14 cellular contexts compared by ENCODE assay signal in genomic region chr2:189008555-189009312, GRCh38. TPM values are rescaled to one million over a fixed set of nuclear protein-coding genes. Genes with fewer than 3 reads are reported as not detected.
"Had no signal": no experiment of that assay in that cellular context is flagged by ENCODE, and none has a peak within 500 bp of the region (broad histone marks: within the 10 kb centered on the region; RNA-seq: fewer than 3 reads in every experiment).

No MANE protein-coding gene starts in this region.

- H3K27ac Mint-ChIP-seq: activated CD4-positive, alpha-beta memory T cell treated with anti-CD3 and anti-CD28 coated beads, Interleukin-2, amount 10 ng/mL, durations not matched to agents 7 days and 5 days; activated naive CD8-positive, alpha-beta T cell treated with anti-CD3 and anti-CD28 coated beads, Interleukin-2, amount 10 ng/mL, durations not matched to agents 7 days and 5 days; T-helper 2 cell treated with Interferon-gamma antibody and Interleukin-4, amounts not matched to agents 5 μg/mL and 100 μg/mL, for 36 hours had no signal

- DNase-seq: activated CD4-positive, alpha-beta memory T cell treated with anti-CD3 and anti-CD28 coated beads, Interleukin-2, amount 10 ng/mL, durations not matched to agents 7 days and 5 days; activated CD8-positive, alpha-beta memory T cell treated with anti-CD3 and anti-CD28 coated beads, Interleukin-2, amount 50 U/mL, for 4 hours; activated naive CD8-positive, alpha-beta T cell treated with anti-CD3 and anti-CD28 coated beads, Interleukin-2, amount 10 ng/mL, durations not matched to agents 7 days and 5 days; esophagus squamous epithelium; foreskin keratinocyte; left colon; posterior cingulate gyrus; small intestine had no signal

- H3K4me1 Mint-ChIP-seq: activated CD4-positive, alpha-beta memory T cell treated with anti-CD3 and anti-CD28 coated beads, Interleukin-2, amount 10 ng/mL, durations not matched to agents 7 days and 5 days; activated naive CD8-positive, alpha-beta T cell treated with anti-CD3 and anti-CD28 coated beads, Interleukin-2, amount 10 ng/mL, durations not matched to agents 7 days and 5 days had no signal

- H3K27me3 ChIP-seq: ascending aorta, esophagus squamous epithelium, foreskin keratinocyte, right atrium auricular region, tibial nerve had no signal

- H3K9me3 Mint-ChIP-seq: activated CD4-positive, alpha-beta memory T cell treated with anti-CD3 and anti-CD28 coated beads, Interleukin-2, amount 10 ng/mL, durations not matched to agents 7 days and 5 days; activated naive CD8-positive, alpha-beta T cell treated with anti-CD3 and anti-CD28 coated beads, Interleukin-2, amount 10 ng/mL, durations not matched to agents 7 days and 5 days; T-helper 2 cell treated with Interferon-gamma antibody and Interleukin-4, amounts not matched to agents 5 μg/mL and 100 μg/mL, for 36 hours had no signal

- H3K27ac ChIP-seq: ascending aorta, foreskin keratinocyte, right atrium auricular region had no signal

- H3K4me3 Mint-ChIP-seq: activated CD4-positive, alpha-beta memory T cell treated with anti-CD3 and anti-CD28 coated beads, Interleukin-2, amount 10 ng/mL, durations not matched to agents 7 days and 5 days; activated naive CD8-positive, alpha-beta T cell treated with anti-CD3 and anti-CD28 coated beads, Interleukin-2, amount 10 ng/mL, durations not matched to agents 7 days and 5 days; T-helper 2 cell treated with Interferon-gamma antibody and Interleukin-4, amounts not matched to agents 5 μg/mL and 100 μg/mL, for 36 hours had no signal

- ATAC-seq: foreskin keratinocyte, left colon had no signal

- H3K27me3 Mint-ChIP-seq: activated CD4-positive, alpha-beta memory T cell treated with anti-CD3 and anti-CD28 coated beads, Interleukin-2, amount 10 ng/mL, durations not matched to agents 7 days and 5 days; activated naive CD8-positive, alpha-beta T cell treated with anti-CD3 and anti-CD28 coated beads, Interleukin-2, amount 10 ng/mL, durations not matched to agents 7 days and 5 days had no signal

- H3K4me3 ChIP-seq: ascending aorta, esophagus squamous epithelium, right atrium auricular region, tibial nerve had no signal

- H3K9me3 ChIP-seq: ascending aorta, esophagus squamous epithelium, right atrium auricular region, tibial nerve had no signal

- H3K4me1 ChIP-seq: esophagus squamous epithelium, foreskin keratinocyte, right atrium auricular region had no signal

- FAIRE-seq: bronchial epithelial cell, colon, small intestine had no signal

- H3K36me3 Mint-ChIP-seq: activated naive CD8-positive, alpha-beta T cell treated with anti-CD3 and anti-CD28 coated beads, Interleukin-2, amount 10 ng/mL, durations not matched to agents 7 days and 5 days had no signal

RNA-seq across cellular contexts. Expression of gene COL3A1, which starts 34.6 kb away (rescaled TPM):
- total RNA-seq: activated CD4-positive, alpha-beta memory T cell treated with anti-CD3 and anti-CD28 coated beads, Interleukin-2, amount 10 ng/mL, durations not matched to agents 7 days and 5 days; activated naive CD8-positive, alpha-beta T cell treated with anti-CD3 and anti-CD28 coated beads, Interleukin-2, amount 10 ng/mL, durations not matched to agents 7 days and 5 days had no signal
